ENCODE assay signal across 8 cellular contexts in genomic region chr1:17440074-17440826, GRCh38. TPM values are rescaled to one million over a fixed set of nuclear protein-coding genes. Genes with fewer than 3 reads are reported as not detected.
DNase-seq lines count a peak whose midpoint lies in the region; ATAC-seq and TF ChIP-seq lines count a peak whose summit lies in the region.

No MANE protein-coding gene starts in this region.

- peak overlapping the region; percentile 87 for H2AFZ ChIP-seq in Karpas-422 (ENCODE audit: low read length)

- H3K27ac Mint-ChIP-seq in naive thymus-derived CD8-positive, alpha-beta T cell: peak overlapping the region; percentile 78 to 95 (median 92)

- peaks cover 0 to 4% (median 0%) of the 10 kb centered on the region in 3 donors for H3K36me3 Mint-ChIP-seq in naive thymus-derived CD8-positive, alpha-beta T cell

- no peak for DNase-seq in BJ (ENCODE audit: low read depth)
- no peak for DNase-seq in Karpas-422
- DNase-seq in colonic mucosa: no peak
- no peak for DNase-seq in naive thymus-derived CD8-positive, alpha-beta T cell
- DNase-seq in GM03348 (ENCODE audit: low spot score): no peak
- no peak for DNase-seq in kidney glomerular epithelial cell (lab: John Stamatoyannopoulos, UW)

- intact Hi-C loops in colonic mucosa (cut with DNase I): no loop called here

- H3K4me3 Mint-ChIP-seq in naive thymus-derived CD8-positive, alpha-beta T cell: peak overlapping the region; percentile 77 to 96 (median 84)

- CTCF ChIA-PET in BJ (lab: Yijun Ruan, JAX): interaction anchor here (0.7 to 2.3 kb wide), 8 partner anchors 9 to 753 kb away, joined by 3 to 9 read pairs (median 3); no protein-coding TSS in a partner anchor

- H3K9me2 ChIP-seq in Karpas-422 (replicated peaks; ENCODE audit: insufficient read depth, low read length): no peaks in the 10 kb centered on the region

- peaks cover 0 to 5% (median 0%) of the 10 kb centered on the region in 5 donors for H3K27me3 Mint-ChIP-seq in naive thymus-derived CD8-positive, alpha-beta T cell

- no peak for TF ChIP-seq CTCF in BJ (IDR thresholded peaks at IDR 0.05; ENCODE audit: insufficient read depth, low read depth, low read length)
- TF ChIP-seq CTCF in colonic mucosa (IDR thresholded peaks at IDR 0.05): no peak

- H3K36me3 ChIP-seq in BJ (ENCODE audit: control insufficient read depth, insufficient read depth, low read length) (peaks cover 1% of the 10 kb centered on the region; the same call in 1 of the 2 replicates), Karpas-422 (ENCODE audit: insufficient read depth, low read length) (peaks cover 16% of the 10 kb centered on the region), colonic mucosa (no peaks in the 10 kb centered on the region)

- no peaks in the 10 kb centered on the region for H3K9me3 ChIP-seq in Karpas-422 (ENCODE audit: low read length)
- no peaks in the 10 kb centered on the region for H3K9me3 ChIP-seq in colonic mucosa

- POLR2A ChIA-PET in BJ (lab: Charles Lee): no interaction called here
- POLR2A ChIA-PET in naive thymus-derived CD8-positive, alpha-beta T cell (lab: Charles Lee): interaction anchor here (0.6 to 1.1 kb wide), 2 partner anchors 84 to 107 kb away, joined by 3 to 4 read pairs; no protein-coding TSS in a partner anchor

- H3K4me3 ChIP-seq in BJ (ENCODE audit: low read depth, low read length) (peak overlapping the region; percentile 37), Karpas-422 (ENCODE audit: low read length) (peak overlapping the region; percentile 66), colonic mucosa (peak overlapping the region; percentile 82)

- no peaks in the 10 kb centered on the region for H3K27me3 ChIP-seq in BJ (ENCODE audit: control insufficient read depth, insufficient read depth, low read length)
- no peaks in the 10 kb centered on the region for H3K27me3 ChIP-seq in Karpas-422 (ENCODE audit: low read length)
- no peaks in the 10 kb centered on the region for H3K27me3 ChIP-seq in colonic mucosa

- H3K4me1 Mint-ChIP-seq in naive thymus-derived CD8-positive, alpha-beta T cell: peaks cover 6 to 39% (median 34%) of the 10 kb centered on the region in 4 donors

- peak overlapping the region; percentile 81 for H3K4me2 ChIP-seq in Karpas-422 (ENCODE audit: low read depth, low read length, poor library complexity, severe bottlenecking)

- no peak overlapping the region for H3K27ac ChIP-seq in Karpas-422 (ENCODE audit: low read length)
- H3K27ac ChIP-seq in colonic mucosa: no peak overlapping the region

- H3K9ac ChIP-seq in Karpas-422 (ENCODE audit: low read length) (peak overlapping the region; percentile 73), colonic mucosa (ENCODE audit: low read depth in 2 of 2, low read length in 2 of 2) (peak overlapping the region; percentile 69 to 73)

- H3K4me1 ChIP-seq in Karpas-422 (ENCODE audit: low read length) (peaks cover 23% of the 10 kb centered on the region), colonic mucosa (peaks cover 17% of the 10 kb centered on the region)

- H3K79me2 ChIP-seq in Karpas-422 (ENCODE audit: low read length): peaks cover 32% of the 10 kb centered on the region

- peaks cover 22% of the 10 kb centered on the region for H4K20me1 ChIP-seq in Karpas-422 (ENCODE audit: insufficient read depth, low read depth, low read length)

- no peaks in the 10 kb centered on the region for H3K9me3 Mint-ChIP-seq in naive thymus-derived CD8-positive, alpha-beta T cell

- ATAC-seq in naive thymus-derived CD8-positive, alpha-beta T cell: no peak
- ATAC-seq in GM21447 (IDR thresholded peaks at IDR 0.05; ENCODE audit: unreplicated experiment) (no peak), HG02610 (IDR thresholded peaks at IDR 0.05; ENCODE audit: unreplicated experiment) (no peak)

RNA-seq across cellular contexts. Expression of gene RCC2, which starts 0.8 kb away (rescaled TPM):
- polyA plus RNA-seq in BJ (2011; rRNA removed): 32.9 and 42.2 TPM in 2 replicates
- 36.7 and 72.0 TPM in 2 replicates for polyA minus RNA-seq in BJ (2011; rRNA and poly(A)+ RNA removed)
- 84.2 and 94.5 TPM in 2 replicates for total RNA-seq in Karpas-422 (2014; rRNA removed; shearing (Covaris generic); ENCODE audit: low replicate concordance)
- 100 to 1,000 TPM in 1 of 2 donors, 10 to 100 TPM in 1; 69.3 to 121 TPM for total RNA-seq in colonic mucosa
- total RNA-seq in naive thymus-derived CD8-positive, alpha-beta T cell: 10 to 100 TPM; 60.9 to 61.9 TPM
- 10 to 100 TPM; 20.8 to 37.5 (median 26.0) TPM for polyA plus RNA-seq in naive thymus-derived CD8-positive, alpha-beta T cell
